In genomic region chr9:445033-445432, GRCh38 we compare ENCODE assay signal across 12 cellular contexts. TPM values are rescaled to one million over a fixed set of nuclear protein-coding genes. Genes with fewer than 3 reads are reported as not detected.
DNase-seq lines count a peak whose midpoint lies in the region; ATAC-seq and TF ChIP-seq lines count a peak whose summit lies in the region.
"Had no signal": no experiment of that assay in that cellular context is flagged by ENCODE, and none has a peak within 500 bp of the region (broad histone marks: within the 10 kb centered on the region; RNA-seq: fewer than 3 reads in every experiment).

No MANE protein-coding gene starts in this region.

- no peak for TF ChIP-seq POLR2A in breast epithelium (IDR thresholded peaks at IDR 0.05)

- H3K4me1 ChIP-seq in breast epithelium (no peaks in the 10 kb centered on the region), right cardiac atrium (ENCODE audit: control insufficient read depth, insufficient read depth, low read length) (no peaks in the 10 kb centered on the region), colonic mucosa (no peaks in the 10 kb centered on the region)
- H3K4me1 ChIP-seq: parathyroid adenoma, tibial artery had no signal

- H3K27me3 ChIP-seq in breast epithelium = no peaks in the 10 kb centered on the region
- H3K27me3 ChIP-seq in right cardiac atrium (ENCODE audit: control insufficient read depth, insufficient read depth) = no peaks in the 10 kb centered on the region
- H3K27me3 ChIP-seq in colonic mucosa = no peaks in the 10 kb centered on the region
- H3K27me3 ChIP-seq: tibial artery had no signal

- DNase-seq in MCF 10A (ENCODE audit: unreplicated experiment) = peak; percentile 59
- DNase-seq in breast epithelium (ENCODE audit: low spot score in 2 of 2) = no peak
- peak; percentile 78 for DNase-seq in astrocyte of the hippocampus (ENCODE audit: low read depth, low spot score)
- peak; percentile 53 to 82 (median 75) for DNase-seq in right cardiac atrium
- DNase-seq in colonic mucosa = no peak
- DNase-seq in SIG-M5 treated with dmso at 0.1 percent for 504 hours (lab: John Stamatoyannopoulos, UW; ENCODE audit: unreplicated experiment) = no peak
- DNase-seq: Karpas-422, tibial artery had no signal

- peaks cover 7% of the 10 kb centered on the region for H3K36me3 Mint-ChIP-seq in MCF 10A (ENCODE audit: insufficient read depth, unreplicated experiment)
- H3K36me3 Mint-ChIP-seq in stimulated activated memory B cell treated with anti-CD40 and anti-IgM and Interleukin-4, amounts not matched to agents 10 μg/mL and 1 μg/mL and 100 μg/mL, for 72 hours = peaks cover 73% of the 10 kb centered on the region

- peaks cover 45% of the 10 kb centered on the region for H3K4me1 Mint-ChIP-seq in MCF 10A (ENCODE audit: insufficient read depth, unreplicated experiment)
- H3K4me1 Mint-ChIP-seq in stimulated activated memory B cell treated with anti-CD40 and anti-IgM and Interleukin-4, amounts not matched to agents 10 μg/mL and 1 μg/mL and 100 μg/mL, for 72 hours = no peaks in the 10 kb centered on the region

- H3K27ac ChIP-seq in breast epithelium = no peak overlapping the region
- no peak overlapping the region for H3K27ac ChIP-seq in right cardiac atrium (ENCODE audit: low read length)
- no peak overlapping the region for H3K27ac ChIP-seq in colonic mucosa
- H3K27ac ChIP-seq: parathyroid adenoma, tibial artery had no signal

- no peaks in the 10 kb centered on the region for H3K27me3 Mint-ChIP-seq in MCF 10A (ENCODE audit: insufficient read depth, unreplicated experiment)
- H3K27me3 Mint-ChIP-seq in stimulated activated memory B cell treated with anti-CD40 and anti-IgM and Interleukin-4, amounts not matched to agents 10 μg/mL and 1 μg/mL and 100 μg/mL, for 72 hours = no peaks in the 10 kb centered on the region
- H3K27me3 Mint-ChIP-seq: activated naive CD8-positive, alpha-beta T cell had no signal

- no peaks in the 10 kb centered on the region for H3K9me3 Mint-ChIP-seq in MCF 10A (ENCODE audit: unreplicated experiment)
- no peaks in the 10 kb centered on the region for H3K9me3 Mint-ChIP-seq in stimulated activated memory B cell treated with anti-CD40 and anti-IgM and Interleukin-4, amounts not matched to agents 10 μg/mL and 1 μg/mL and 100 μg/mL, for 72 hours

- CTCF ChIA-PET in MCF 10A (lab: Yijun Ruan, JAX) = interaction anchor here (1.4 to 1.8 kb wide), 2 partner anchors 9 to 15 kb away, joined by 4 to 6 read pairs; no protein-coding TSS in a partner anchor

- POLR2A ChIA-PET in MCF 10A (lab: Yijun Ruan, JAX) = interaction anchor here (1.0 to 6.7 kb wide), 8 partner anchors 8 to 241 kb away, joined by 4 to 124 read pairs (median 50); partner anchors contain the start of gene KANK1

- no peak for ATAC-seq in right cardiac atrium
- no peak for ATAC-seq in stimulated activated memory B cell treated with anti-CD40 and anti-IgM and Interleukin-4, amounts not matched to agents 10 μg/mL and 1 μg/mL and 100 μg/mL, for 72 hours
- ATAC-seq in GM21367 (IDR thresholded peaks at IDR 0.05; ENCODE audit: unreplicated experiment) = no peak

- 19% methylated on average over 3 of the region's 3 CpGs for WGBS in right cardiac atrium

- TF ChIP-seq CTCF in MCF 10A (IDR thresholded peaks at IDR 0.05; ENCODE audit: unreplicated experiment) (no peak), breast epithelium (IDR thresholded peaks at IDR 0.05) (no peak), colonic mucosa (IDR thresholded peaks at IDR 0.05) (no peak)

- H3K9me3 ChIP-seq in breast epithelium = no peaks in the 10 kb centered on the region
- H3K9me3 ChIP-seq in right cardiac atrium (ENCODE audit: control insufficient read depth, low read length) = no peaks in the 10 kb centered on the region
- H3K9me3 ChIP-seq in colonic mucosa = no peaks in the 10 kb centered on the region
- H3K9me3 ChIP-seq: tibial artery had no signal

- BruUV-seq in MCF 10A (replicated peaks; lab: Mats Ljungman, UMichigan) = no TSS peak

- H3K4me3 Mint-ChIP-seq in MCF 10A (ENCODE audit: unreplicated experiment) = no peak overlapping the region
- no peak overlapping the region for H3K4me3 Mint-ChIP-seq in stimulated activated memory B cell treated with anti-CD40 and anti-IgM and Interleukin-4, amounts not matched to agents 10 μg/mL and 1 μg/mL and 100 μg/mL, for 72 hours
- H3K4me3 Mint-ChIP-seq: activated naive CD8-positive, alpha-beta T cell had no signal

- peaks cover 5% of the 10 kb centered on the region for H3K36me3 ChIP-seq in breast epithelium
- H3K36me3 ChIP-seq in colonic mucosa = no peaks in the 10 kb centered on the region

- peak overlapping the region; percentile 87 for H3K27ac Mint-ChIP-seq in MCF 10A (ENCODE audit: low read depth, unreplicated experiment)
- peak overlapping the region; percentile 42 for H3K27ac Mint-ChIP-seq in stimulated activated memory B cell treated with anti-CD40 and anti-IgM and Interleukin-4, amounts not matched to agents 10 μg/mL and 1 μg/mL and 100 μg/mL, for 72 hours
- H3K27ac Mint-ChIP-seq: activated naive CD8-positive, alpha-beta T cell had no signal

- no peak overlapping the region for H3K9ac ChIP-seq in colonic mucosa (ENCODE audit: low read depth in 2 of 2, low read length in 2 of 2)
- H3K9ac ChIP-seq: parathyroid adenoma had no signal

- intact Hi-C loops in MCF 10A (cut with micrococcal nuclease) = no loop called here
- intact Hi-C loops in breast epithelium (cut with DNase I; ENCODE audit: low total_unique reads) = no loop called here
- intact Hi-C loops in right cardiac atrium (cut with DNase I) = no loop called here
- intact Hi-C loops in colonic mucosa (cut with DNase I) = no loop called here

- H3K4me3 ChIP-seq in breast epithelium = no peak overlapping the region
- no peak overlapping the region for H3K4me3 ChIP-seq in right cardiac atrium (ENCODE audit: low read length)
- no peak overlapping the region for H3K4me3 ChIP-seq in colonic mucosa
- H3K4me3 ChIP-seq: tibial artery had no signal

RNA-seq across cellular contexts. Expression of gene KANK1, which starts 59.5 kb away (rescaled TPM):
- 46.0 and 56.1 TPM in 2 replicates for total RNA-seq in MCF 10A (2022)
- total RNA-seq in breast epithelium = 10 to 100 TPM; 59.4 to 76.7 (median 64.9) TPM
- 100 to 1,000 TPM; 135 to 178 (median 154) TPM for total RNA-seq in right cardiac atrium
- 83.6 TPM for polyA plus RNA-seq in right cardiac atrium
- 10 to 100 TPM; 23.8 to 28.0 TPM for total RNA-seq in colonic mucosa

Comparison
In these comparisons a context has a peak if more than half of its experiments do, and no peak if none do; other contexts are left out.
1. DNase-seq: peak in MCF 10A (single experiment), astrocyte of the hippocampus (single experiment) and right cardiac atrium (3 of 3); none in breast epithelium (0 of 2), colonic mucosa (single experiment) and SIG-M5 treated with dmso at 0.1 percent for 504 hours (single experiment).